ENCODE assay signal across 1 cellular context in genomic region chr3:51384145-51384729, GRCh38.
TF ChIP-seq lines count a peak whose summit lies in the region.

No MANE protein-coding gene starts in this region.

TF ChIP-seq in GM23338, 12 proteins besides CTCF, POLR2A, EP300 and RAD21 (continued from another document):
- TF ChIP-seq ZNF462 (CRISPR knock-in tag; IDR thresholded peaks at IDR 0.05) = no peak
